8 cellular contexts compared by ENCODE assay signal in genomic region chr15:55588070-55588817, GRCh38. TPM values are rescaled to one million over a fixed set of nuclear protein-coding genes. Genes with fewer than 3 reads are reported as not detected.
DNase-seq lines count a peak whose midpoint lies in the region; ATAC-seq and TF ChIP-seq lines count a peak whose summit lies in the region.

TSS of gene PYGO1 (minus strand) at chr15:55588345. CDS start at chr15:55587883, 462 bp downstream.

- TF ChIP-seq POLR2A in uterus (IDR thresholded peaks at IDR 0.05), result peak in 1 of 2 donors; percentile 54

- no peak within 1 kb of the TSS for H3K27ac Mint-ChIP-seq in activated naive CD4-positive, alpha-beta T cell treated with anti-CD3 and anti-CD28 coated beads, Interleukin-2, amount 50 U/mL, for 72 hours

- H3K36me3 ChIP-seq in osteoblast (ENCODE audit: insufficient read depth, low read length) (no peaks in the 10 kb centered on the region), uterus (no peaks in the 10 kb centered on the region)

- H3K27ac ChIP-seq in osteoblast (ENCODE audit: low read depth, low read length) (peak within 1 kb of the TSS; percentile 60), uterus (peak within 1 kb of the TSS; percentile 97 to 98)

- intact Hi-C loops in head of caudate nucleus (cut with DNase I) (no loop called here), uterus (cut with DNase I; ENCODE audit: low total_unique reads) (no loop called here)

- peaks cover 11% of the 10 kb centered on the region for H3K4me1 ChIP-seq in osteoblast (ENCODE audit: insufficient read depth, low read length)
- H3K4me1 ChIP-seq in uterus, result no peaks in the 10 kb centered on the region

- H3K27me3 ChIP-seq in osteoblast (ENCODE audit: insufficient read depth, low read length), result no peaks in the 10 kb centered on the region
- no peaks in the 10 kb centered on the region for H3K27me3 ChIP-seq in uterus

- peaks cover 6% of the 10 kb centered on the region for H4K20me1 ChIP-seq in osteoblast (ENCODE audit: insufficient read depth, low read length)

- TF ChIP-seq CTCF in osteoblast (IDR thresholded peaks at IDR 0.05; ENCODE audit: extremely low read depth, low read depth, low read length) (no peak), uterus (IDR thresholded peaks at IDR 0.05) (no peak)

- DNase-seq in NCI-H1417 (lab: John Stamatoyannopoulos, UW), result peak; percentile 33 to 93 (median 90)
- DNase-seq in NCI-H1417 treated with DMSO at 0.1 percent for 48 hours (lab: John Stamatoyannopoulos, UW), result no peak
- DNase-seq in NOMO-1 treated with dmso at 0.1 percent for 144 hours (lab: John Stamatoyannopoulos, UW; ENCODE audit: unreplicated experiment), result peak; percentile 13
- DNase-seq in activated naive CD4-positive, alpha-beta T cell treated with anti-CD3 and anti-CD28 coated beads, Interleukin-2, amount 50 U/mL, for 72 hours (ENCODE audit: low spot score in 2 of 2), result peak in 1 of 2 donors; percentile 42
- DNase-seq in head of caudate nucleus, result peak in 40 of 42 donors; percentile 24 to 79 (median 55)
- DNase-seq in osteoblast (ENCODE audit: insufficient read length, low spot score, missing footprints), result peak; percentile 98
- peak; percentile 55 to 63 for DNase-seq in uterus

- H3K79me2 ChIP-seq in osteoblast (ENCODE audit: insufficient read depth, low read length), result peaks cover 28% of the 10 kb centered on the region

- peaks cover 0 to 4% of the 10 kb centered on the region in 2 donors for H3K9me3 Mint-ChIP-seq in activated naive CD4-positive, alpha-beta T cell treated with anti-CD3 and anti-CD28 coated beads, Interleukin-2, amount 50 U/mL, for 72 hours

- H3K36me3 Mint-ChIP-seq in activated naive CD4-positive, alpha-beta T cell treated with anti-CD3 and anti-CD28 coated beads, Interleukin-2, amount 50 U/mL, for 72 hours, result peaks cover 7 to 9% of the 10 kb centered on the region in 2 donors

- ATAC-seq in HG02798 (IDR thresholded peaks at IDR 0.05; ENCODE audit: poor library complexity, unreplicated experiment), result peak; percentile 75
- ATAC-seq in activated naive CD4-positive, alpha-beta T cell treated with anti-CD3 and anti-CD28 coated beads, Interleukin-2, amount 50 U/mL, for 72 hours, result peak; percentile 49 to 84

- H3K4me3 ChIP-seq in osteoblast (ENCODE audit: insufficient read depth, low read length), result peak within 1 kb of the TSS; percentile 87
- H3K4me3 ChIP-seq in uterus, result peak within 1 kb of the TSS; percentile 70 to 87

- H3K9me3 ChIP-seq in osteoblast (ENCODE audit: low read depth, low read length) (no peaks in the 10 kb centered on the region), uterus (no peaks in the 10 kb centered on the region)

- H3K4me2 ChIP-seq in osteoblast (ENCODE audit: insufficient read depth, low read length), result peak within 1 kb of the TSS; percentile 93

- H2AFZ ChIP-seq in osteoblast (ENCODE audit: low read length), result peak within 1 kb of the TSS; percentile 93

RNA-seq across cellular contexts. Expression of gene PYGO1, which starts in this region (rescaled TPM):
- total RNA-seq in activated naive CD4-positive, alpha-beta T cell treated with anti-CD3 and anti-CD28 coated beads, Interleukin-2, amount 50 U/mL, for 72 hours, result not detected
- total RNA-seq in osteoblast (15.6 and 18.0 TPM in 2 replicates), uterus (10 to 100 TPM in 3 of 4 donors, 1 to 10 TPM in 1; 7.1 to 38.0 (median 34.3) TPM)

Comparison
In these comparisons a context has a peak if more than half of its experiments do, and no peak if none do; other contexts are left out.
1. RNA of gene PYGO1 (total RNA-seq): 7.1 to 38.0 TPM in uterus and 15.6 to 18.0 TPM in osteoblast; not detected in activated naive CD4-positive, alpha-beta T cell treated with anti-CD3 and anti-CD28 coated beads, Interleukin-2, amount 50 U/mL, for 72 hours; every median in the first group is over 4 times any median in the second.
2. Peak in ATAC-seq in activated naive CD4-positive, alpha-beta T cell treated with anti-CD3 and anti-CD28 coated beads, Interleukin-2, amount 50 U/mL, for 72 hours; RNA of the gene not detected or under 1 TPM.